In the genomic region with DNA sequence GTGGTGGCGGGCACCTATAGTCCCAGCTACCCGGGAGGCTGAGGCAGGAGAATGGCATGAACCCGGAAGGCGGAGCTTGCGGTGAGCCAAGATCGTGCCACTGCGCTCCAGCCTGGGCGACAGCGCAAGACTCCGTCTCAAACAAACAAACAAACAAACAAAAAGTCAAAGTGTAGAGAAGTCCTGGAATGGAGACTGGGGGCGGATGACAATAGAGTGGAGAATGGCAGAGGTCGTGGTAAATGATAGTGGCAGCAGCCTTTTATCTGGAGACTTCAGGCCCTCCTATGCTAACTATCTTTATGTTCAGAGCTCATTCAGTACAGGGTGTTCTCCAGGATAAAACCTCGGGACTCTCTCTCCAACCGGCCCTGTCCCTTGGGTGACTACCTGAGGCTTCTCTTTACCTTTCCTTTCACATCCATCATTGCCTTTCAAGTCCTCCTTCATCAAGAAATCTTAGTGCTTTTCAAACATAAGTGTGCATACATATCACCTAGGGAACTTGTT, we compare ENCODE assay signal across 1 cellular context.
TF ChIP-seq lines count a peak whose summit lies in the region.

No MANE protein-coding gene starts in this region.

TF ChIP-seq in WTC11, 78 proteins besides CTCF, POLR2A, EP300 and RAD21:
- TF ChIP-seq NR2C2 (CRISPR knock-in tag; IDR thresholded peaks at IDR 0.05): no peak
- TF ChIP-seq MXD4 (CRISPR knock-in tag; IDR thresholded peaks at IDR 0.05; ENCODE audit: borderline replicate concordance): no peak
- TF ChIP-seq, protein P1, sequence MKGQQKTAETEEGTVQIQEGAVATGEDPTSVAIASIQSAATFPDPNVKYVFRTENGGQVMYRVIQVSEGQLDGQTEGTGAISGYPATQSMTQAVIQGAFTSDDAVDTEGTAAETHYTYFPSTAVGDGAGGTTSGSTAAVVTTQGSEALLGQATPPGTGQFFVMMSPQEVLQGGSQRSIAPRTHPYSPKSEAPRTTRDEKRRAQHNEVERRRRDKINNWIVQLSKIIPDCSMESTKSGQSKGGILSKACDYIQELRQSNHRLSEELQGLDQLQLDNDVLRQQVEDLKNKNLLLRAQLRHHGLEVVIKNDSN (CRISPR knock-in tag; IDR thresholded peaks at IDR 0.05): no peak
- TF ChIP-seq FOXJ3 (CRISPR knock-in tag; IDR thresholded peaks at IDR 0.05; ENCODE audit: borderline replicate concordance): no peak
- no peak for TF ChIP-seq FOXK1 (CRISPR knock-in tag; IDR thresholded peaks at IDR 0.05)
